In genomic region chr22:23786752-23787599, GRCh38 we compare ENCODE assay signal across 1 cellular context.
TF ChIP-seq lines count a peak whose summit lies in the region.

SMARCB1 (plus strand) TSS chr22:23786966; CDS start chr22:23787170, 204 bp downstream.

TF ChIP-seq in H1, 55 proteins besides CTCF, POLR2A, EP300 and RAD21 (continued from another document):
- TF ChIP-seq TCF12 (IDR thresholded peaks at IDR 0.05; ENCODE audit: low read depth, low read length): no peak
- TF ChIP-seq CTBP2 (IDR thresholded peaks at IDR 0.05; ENCODE audit: borderline replicate concordance, insufficient read depth, insufficient read length, low read length): no peak
- TF ChIP-seq CBX5 (IDR thresholded peaks at IDR 0.05; ENCODE audit: low read depth, low read length): no peak
- no peak for TF ChIP-seq MAFK (IDR thresholded peaks at IDR 0.05; ENCODE audit: low read depth, low read length)
- no peak for TF ChIP-seq BACH1 (IDR thresholded peaks at IDR 0.05; ENCODE audit: low read length)
- TF ChIP-seq TAF7 (optimal IDR thresholded peaks at IDR 0.05; ENCODE audit: borderline replicate concordance, low read depth, low read length): peak; percentile 41
- TF ChIP-seq RBBP5 (IDR thresholded peaks at IDR 0.05; ENCODE audit: borderline replicate concordance, low read depth, low read length): peak; percentile 75; the same call in 1 of the 2 replicates
- no peak for TF ChIP-seq HDAC2 (IDR thresholded peaks at IDR 0.05; ENCODE audit: borderline replicate concordance in 1 of 2, low read depth in 2 of 2, low read length in 2 of 2)
- TF ChIP-seq SRF (IDR thresholded peaks at IDR 0.05; ENCODE audit: low read depth, low read length): no peak
- peak; percentile 84 for TF ChIP-seq ASH2L (IDR thresholded peaks at IDR 0.05; ENCODE audit: low read length)
- TF ChIP-seq SIX5 (IDR thresholded peaks at IDR 0.05; ENCODE audit: low read depth, low read length): no peak
- TF ChIP-seq CBX8 (IDR thresholded peaks at IDR 0.05; ENCODE audit: borderline replicate concordance, low read depth, low read length): no peak
- no peak for TF ChIP-seq JUN (IDR thresholded peaks at IDR 0.05; ENCODE audit: low read depth, low read length)
- TF ChIP-seq FOSL1 (IDR thresholded peaks at IDR 0.05; ENCODE audit: insufficient read depth, low read depth, low read length): no peak
- TF ChIP-seq HDAC6 (IDR thresholded peaks at IDR 0.05; ENCODE audit: low read depth, low read length): no peak
- no peak for TF ChIP-seq RNF2 (IDR thresholded peaks at IDR 0.05; ENCODE audit: borderline replicate concordance, low read depth, low read length, missing control alignments, poor library complexity, severe bottlenecking)
- TF ChIP-seq JUND (IDR thresholded peaks at IDR 0.05; ENCODE audit: low read length): peak; percentile 68; the same call in 1 of the 2 replicates
- no peak for TF ChIP-seq KDM1A (IDR thresholded peaks at IDR 0.05; ENCODE audit: borderline replicate concordance, low read length)
- TF ChIP-seq EZH2 (IDR thresholded peaks at IDR 0.05; ENCODE audit: low read depth, low read length, severe bottlenecking): no peak
- TF ChIP-seq, protein P1, sequence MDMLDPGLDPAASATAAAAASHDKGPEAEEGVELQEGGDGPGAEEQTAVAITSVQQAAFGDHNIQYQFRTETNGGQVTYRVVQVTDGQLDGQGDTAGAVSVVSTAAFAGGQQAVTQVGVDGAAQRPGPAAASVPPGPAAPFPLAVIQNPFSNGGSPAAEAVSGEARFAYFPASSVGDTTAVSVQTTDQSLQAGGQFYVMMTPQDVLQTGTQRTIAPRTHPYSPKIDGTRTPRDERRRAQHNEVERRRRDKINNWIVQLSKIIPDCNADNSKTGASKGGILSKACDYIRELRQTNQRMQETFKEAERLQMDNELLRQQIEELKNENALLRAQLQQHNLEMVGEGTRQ (IDR thresholded peaks at IDR 0.05; ENCODE audit: low read length): no peak
- no peak for TF ChIP-seq BCL11A (IDR thresholded peaks at IDR 0.05; ENCODE audit: low read depth in 2 of 2, low read length in 2 of 2)
- TF ChIP-seq, protein P2, sequence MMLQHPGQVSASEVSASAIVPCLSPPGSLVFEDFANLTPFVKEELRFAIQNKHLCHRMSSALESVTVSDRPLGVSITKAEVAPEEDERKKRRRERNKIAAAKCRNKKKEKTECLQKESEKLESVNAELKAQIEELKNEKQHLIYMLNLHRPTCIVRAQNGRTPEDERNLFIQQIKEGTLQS (IDR thresholded peaks at IDR 0.05; ENCODE audit: insufficient read depth, low read depth, low read length): no peak
- TF ChIP-seq, protein P3, sequence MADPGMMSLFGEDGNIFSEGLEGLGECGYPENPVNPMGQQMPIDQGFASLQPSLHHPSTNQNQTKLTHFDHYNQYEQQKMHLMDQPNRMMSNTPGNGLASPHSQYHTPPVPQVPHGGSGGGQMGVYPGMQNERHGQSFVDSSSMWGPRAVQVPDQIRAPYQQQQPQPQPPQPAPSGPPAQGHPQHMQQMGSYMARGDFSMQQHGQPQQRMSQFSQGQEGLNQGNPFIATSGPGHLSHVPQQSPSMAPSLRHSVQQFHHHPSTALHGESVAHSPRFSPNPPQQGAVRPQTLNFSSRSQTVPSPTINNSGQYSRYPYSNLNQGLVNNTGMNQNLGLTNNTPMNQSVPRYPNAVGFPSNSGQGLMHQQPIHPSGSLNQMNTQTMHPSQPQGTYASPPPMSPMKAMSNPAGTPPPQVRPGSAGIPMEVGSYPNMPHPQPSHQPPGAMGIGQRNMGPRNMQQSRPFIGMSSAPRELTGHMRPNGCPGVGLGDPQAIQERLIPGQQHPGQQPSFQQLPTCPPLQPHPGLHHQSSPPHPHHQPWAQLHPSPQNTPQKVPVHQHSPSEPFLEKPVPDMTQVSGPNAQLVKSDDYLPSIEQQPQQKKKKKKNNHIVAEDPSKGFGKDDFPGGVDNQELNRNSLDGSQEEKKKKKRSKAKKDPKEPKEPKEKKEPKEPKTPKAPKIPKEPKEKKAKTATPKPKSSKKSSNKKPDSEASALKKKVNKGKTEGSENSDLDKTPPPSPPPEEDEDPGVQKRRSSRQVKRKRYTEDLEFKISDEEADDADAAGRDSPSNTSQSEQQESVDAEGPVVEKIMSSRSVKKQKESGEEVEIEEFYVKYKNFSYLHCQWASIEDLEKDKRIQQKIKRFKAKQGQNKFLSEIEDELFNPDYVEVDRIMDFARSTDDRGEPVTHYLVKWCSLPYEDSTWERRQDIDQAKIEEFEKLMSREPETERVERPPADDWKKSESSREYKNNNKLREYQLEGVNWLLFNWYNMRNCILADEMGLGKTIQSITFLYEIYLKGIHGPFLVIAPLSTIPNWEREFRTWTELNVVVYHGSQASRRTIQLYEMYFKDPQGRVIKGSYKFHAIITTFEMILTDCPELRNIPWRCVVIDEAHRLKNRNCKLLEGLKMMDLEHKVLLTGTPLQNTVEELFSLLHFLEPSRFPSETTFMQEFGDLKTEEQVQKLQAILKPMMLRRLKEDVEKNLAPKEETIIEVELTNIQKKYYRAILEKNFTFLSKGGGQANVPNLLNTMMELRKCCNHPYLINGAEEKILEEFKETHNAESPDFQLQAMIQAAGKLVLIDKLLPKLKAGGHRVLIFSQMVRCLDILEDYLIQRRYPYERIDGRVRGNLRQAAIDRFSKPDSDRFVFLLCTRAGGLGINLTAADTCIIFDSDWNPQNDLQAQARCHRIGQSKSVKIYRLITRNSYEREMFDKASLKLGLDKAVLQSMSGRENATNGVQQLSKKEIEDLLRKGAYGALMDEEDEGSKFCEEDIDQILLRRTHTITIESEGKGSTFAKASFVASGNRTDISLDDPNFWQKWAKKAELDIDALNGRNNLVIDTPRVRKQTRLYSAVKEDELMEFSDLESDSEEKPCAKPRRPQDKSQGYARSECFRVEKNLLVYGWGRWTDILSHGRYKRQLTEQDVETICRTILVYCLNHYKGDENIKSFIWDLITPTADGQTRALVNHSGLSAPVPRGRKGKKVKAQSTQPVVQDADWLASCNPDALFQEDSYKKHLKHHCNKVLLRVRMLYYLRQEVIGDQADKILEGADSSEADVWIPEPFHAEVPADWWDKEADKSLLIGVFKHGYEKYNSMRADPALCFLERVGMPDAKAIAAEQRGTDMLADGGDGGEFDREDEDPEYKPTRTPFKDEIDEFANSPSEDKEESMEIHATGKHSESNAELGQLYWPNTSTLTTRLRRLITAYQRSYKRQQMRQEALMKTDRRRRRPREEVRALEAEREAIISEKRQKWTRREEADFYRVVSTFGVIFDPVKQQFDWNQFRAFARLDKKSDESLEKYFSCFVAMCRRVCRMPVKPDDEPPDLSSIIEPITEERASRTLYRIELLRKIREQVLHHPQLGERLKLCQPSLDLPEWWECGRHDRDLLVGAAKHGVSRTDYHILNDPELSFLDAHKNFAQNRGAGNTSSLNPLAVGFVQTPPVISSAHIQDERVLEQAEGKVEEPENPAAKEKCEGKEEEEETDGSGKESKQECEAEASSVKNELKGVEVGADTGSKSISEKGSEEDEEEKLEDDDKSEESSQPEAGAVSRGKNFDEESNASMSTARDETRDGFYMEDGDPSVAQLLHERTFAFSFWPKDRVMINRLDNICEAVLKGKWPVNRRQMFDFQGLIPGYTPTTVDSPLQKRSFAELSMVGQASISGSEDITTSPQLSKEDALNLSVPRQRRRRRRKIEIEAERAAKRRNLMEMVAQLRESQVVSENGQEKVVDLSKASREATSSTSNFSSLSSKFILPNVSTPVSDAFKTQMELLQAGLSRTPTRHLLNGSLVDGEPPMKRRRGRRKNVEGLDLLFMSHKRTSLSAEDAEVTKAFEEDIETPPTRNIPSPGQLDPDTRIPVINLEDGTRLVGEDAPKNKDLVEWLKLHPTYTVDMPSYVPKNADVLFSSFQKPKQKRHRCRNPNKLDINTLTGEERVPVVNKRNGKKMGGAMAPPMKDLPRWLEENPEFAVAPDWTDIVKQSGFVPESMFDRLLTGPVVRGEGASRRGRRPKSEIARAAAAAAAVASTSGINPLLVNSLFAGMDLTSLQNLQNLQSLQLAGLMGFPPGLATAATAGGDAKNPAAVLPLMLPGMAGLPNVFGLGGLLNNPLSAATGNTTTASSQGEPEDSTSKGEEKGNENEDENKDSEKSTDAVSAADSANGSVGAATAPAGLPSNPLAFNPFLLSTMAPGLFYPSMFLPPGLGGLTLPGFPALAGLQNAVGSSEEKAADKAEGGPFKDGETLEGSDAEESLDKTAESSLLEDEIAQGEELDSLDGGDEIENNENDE (IDR thresholded peaks at IDR 0.05; ENCODE audit: insufficient replicate concordance, low read length): no peak
- TF ChIP-seq KDM5A (IDR thresholded peaks at IDR 0.05; ENCODE audit: low read length): no peak
- peak; percentile 50 for TF ChIP-seq KDM4A (IDR thresholded peaks at IDR 0.05; ENCODE audit: low read depth, low read length, severe bottlenecking)
- peak; percentile 93 for TF ChIP-seq TAF1 (IDR thresholded peaks at IDR 0.05; ENCODE audit: low read depth, low read length)
- TF ChIP-seq RXRA (IDR thresholded peaks at IDR 0.05; ENCODE audit: insufficient read depth, low read depth, low read length): no peak
- TF ChIP-seq, protein P4, sequence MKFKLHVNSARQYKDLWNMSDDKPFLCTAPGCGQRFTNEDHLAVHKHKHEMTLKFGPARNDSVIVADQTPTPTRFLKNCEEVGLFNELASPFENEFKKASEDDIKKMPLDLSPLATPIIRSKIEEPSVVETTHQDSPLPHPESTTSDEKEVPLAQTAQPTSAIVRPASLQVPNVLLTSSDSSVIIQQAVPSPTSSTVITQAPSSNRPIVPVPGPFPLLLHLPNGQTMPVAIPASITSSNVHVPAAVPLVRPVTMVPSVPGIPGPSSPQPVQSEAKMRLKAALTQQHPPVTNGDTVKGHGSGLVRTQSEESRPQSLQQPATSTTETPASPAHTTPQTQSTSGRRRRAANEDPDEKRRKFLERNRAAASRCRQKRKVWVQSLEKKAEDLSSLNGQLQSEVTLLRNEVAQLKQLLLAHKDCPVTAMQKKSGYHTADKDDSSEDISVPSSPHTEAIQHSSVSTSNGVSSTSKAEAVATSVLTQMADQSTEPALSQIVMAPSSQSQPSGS (IDR thresholded peaks at IDR 0.05; ENCODE audit: low read length): no peak
- TF ChIP-seq, protein P5, sequence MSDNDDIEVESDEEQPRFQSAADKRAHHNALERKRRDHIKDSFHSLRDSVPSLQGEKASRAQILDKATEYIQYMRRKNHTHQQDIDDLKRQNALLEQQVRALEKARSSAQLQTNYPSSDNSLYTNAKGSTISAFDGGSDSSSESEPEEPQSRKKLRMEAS (IDR thresholded peaks at IDR 0.05): no peak
- TF ChIP-seq SIN3A (conservative IDR thresholded peaks at IDR 0.05 in 1 of 2, IDR thresholded peaks at IDR 0.05 in 1 of 2; ENCODE audit: low read depth in 1 of 2, low read length in 2 of 2): no peak
- no peak for TF ChIP-seq CHD2 (IDR thresholded peaks at IDR 0.05; ENCODE audit: low read length)
- TF ChIP-seq SP2 (IDR thresholded peaks at IDR 0.05; ENCODE audit: low read length): no peak
- no peak for TF ChIP-seq CREB1 (IDR thresholded peaks at IDR 0.05)
- no peak for TF ChIP-seq SUZ12 (IDR thresholded peaks at IDR 0.05; ENCODE audit: low read length)
- no peak for TF ChIP-seq SAP30 (IDR thresholded peaks at IDR 0.05; ENCODE audit: insufficient read depth, insufficient replicate concordance, low read length)
- peak; percentile 84 for TF ChIP-seq POLR2AphosphoS5 (IDR thresholded peaks at IDR 0.05; ENCODE audit: low read depth, low read length)
- TF ChIP-seq SP1 (IDR thresholded peaks at IDR 0.05; ENCODE audit: low read depth, low read length): peak; percentile 56; the same call in 1 of the 2 replicates
- TF ChIP-seq YY1 (IDR thresholded peaks at IDR 0.05; ENCODE audit: low read depth, low read length): no peak
- TF ChIP-seq ZNF274 (IDR thresholded peaks at IDR 0.05; ENCODE audit: borderline replicate concordance, extremely low read depth, low read length): no peak
- peak; percentile 93 for TF ChIP-seq TBP (IDR thresholded peaks at IDR 0.05; ENCODE audit: low read depth, low read length)
- peak; percentile 98 for TF ChIP-seq PHF8 (conservative IDR thresholded peaks at IDR 0.05; ENCODE audit: low read depth, low read length)
- no peak for TF ChIP-seq GTF2F1 (IDR thresholded peaks at IDR 0.05; ENCODE audit: borderline replicate concordance, low read depth, low read length)
- no peak for TF ChIP-seq GABPA (IDR thresholded peaks at IDR 0.05; ENCODE audit: borderline replicate concordance, insufficient read depth, low read length)
- peak; percentile 52; the same call in 1 of the 2 replicates for TF ChIP-seq EGR1 (IDR thresholded peaks at IDR 0.05; ENCODE audit: borderline replicate concordance, low read depth, low read length)
- TF ChIP-seq NRF1 (IDR thresholded peaks at IDR 0.05; ENCODE audit: low read depth, low read length): peak; percentile 82
- TF ChIP-seq E2F6 (IDR thresholded peaks at IDR 0.05): 0 out of 2 replicates have a peak, but pooled peaks have one; percentile 9
- no peak for TF ChIP-seq SIRT6 (IDR thresholded peaks at IDR 0.05; ENCODE audit: low read length)
- TF ChIP-seq RFX5 (IDR thresholded peaks at IDR 0.05; ENCODE audit: borderline replicate concordance, low read depth, low read length): no peak
- TF ChIP-seq BRCA1 (IDR thresholded peaks at IDR 0.05; ENCODE audit: low read depth, low read length): no peak
- TF ChIP-seq SP4 (IDR thresholded peaks at IDR 0.05; ENCODE audit: low read length): no peak
- no peak for TF ChIP-seq CHD1 (IDR thresholded peaks at IDR 0.05; ENCODE audit: low read depth, low read length)
- no peak for TF ChIP-seq TEAD4 (IDR thresholded peaks at IDR 0.05; ENCODE audit: low read depth, low read length)
- no peak for TF ChIP-seq CEBPB (IDR thresholded peaks at IDR 0.05; ENCODE audit: low read depth, low read length)
